Comparison of ENCODE assay signal across 8 cellular contexts in genomic region chr21:34890258-34890723, GRCh38.
DNase-seq lines count a peak whose midpoint lies in the region; ATAC-seq, FAIRE-seq and TF ChIP-seq lines count a peak whose summit lies in the region.

No MANE protein-coding gene starts in this region.

- H3K36me3 ChIP-seq in CD8-positive, alpha-beta memory T cell (ENCODE audit: insufficient read depth, low read length) = no peaks in the 10 kb centered on the region
- H3K36me3 ChIP-seq in ectodermal cell (ENCODE audit: control insufficient read depth, insufficient read depth, low read length) (no peaks in the 10 kb centered on the region), osteoblast (ENCODE audit: insufficient read depth, low read length) (no peaks in the 10 kb centered on the region)

- CTCF ChIA-PET in CD8-positive, alpha-beta memory T cell (lab: Charles Lee) = interaction anchor here (0.6 to 5.6 kb wide), 36 partner anchors 8 to 1179 kb away, joined by 3 to 83 read pairs (median 4); partner anchors contain the start of genes CBR1 and RUNX1

- H3K9me3 ChIP-seq in CD8-positive, alpha-beta memory T cell (ENCODE audit: low read length) = no peaks in the 10 kb centered on the region
- no peaks in the 10 kb centered on the region for H3K9me3 ChIP-seq in ectodermal cell (ENCODE audit: control insufficient read depth, low read length)
- no peaks in the 10 kb centered on the region for H3K9me3 ChIP-seq in osteoblast (ENCODE audit: low read depth, low read length)

- peaks cover 34% of the 10 kb centered on the region for H3K79me2 ChIP-seq in osteoblast (ENCODE audit: insufficient read depth, low read length)

- in situ Hi-C loops in G401 (cut with HindIII; ENCODE audit: low sequenced_read_pairs) = no loop called here

- H3K27ac Mint-ChIP-seq in CD8-positive, alpha-beta memory T cell = peak overlapping the region in 1 of 8 donors; percentile 92

- 1 to 2% methylated on average over 39 of the region's 39 CpGs for WGBS in ectodermal cell, 2 experiments

- no peak for FAIRE-seq in urothelium cell line (lab: Jason Lieb, UNC)

- H3K27me3 ChIP-seq in CD8-positive, alpha-beta memory T cell (ENCODE audit: insufficient read depth, low read length, poor library complexity, severe bottlenecking) = no peaks in the 10 kb centered on the region
- H3K27me3 ChIP-seq in ectodermal cell (ENCODE audit: control insufficient read depth, insufficient read depth, low read length, poor library complexity, severe bottlenecking) (peaks cover 98% of the 10 kb centered on the region), osteoblast (ENCODE audit: insufficient read depth, low read length) (peaks cover 2% of the 10 kb centered on the region)

- H4K20me1 ChIP-seq in osteoblast (ENCODE audit: insufficient read depth, low read length) = no peaks in the 10 kb centered on the region

- H3K4me3 Mint-ChIP-seq in CD8-positive, alpha-beta memory T cell = peak overlapping the region in 6 of 7 donors; percentile 43 to 94 (median 82)

- ATAC-seq in GM21423 (IDR thresholded peaks at IDR 0.05; ENCODE audit: unreplicated experiment) (no peak), GM18511 (IDR thresholded peaks at IDR 0.05; ENCODE audit: unreplicated experiment) (no peak)

- peaks cover 0 to 13% (median 1%) of the 10 kb centered on the region in 3 donors for H3K36me3 Mint-ChIP-seq in CD8-positive, alpha-beta memory T cell

- H3K4me2 ChIP-seq in osteoblast (ENCODE audit: insufficient read depth, low read length) = peak overlapping the region; percentile 88

- DNase-seq in CD8-positive, alpha-beta memory T cell = no peak
- DNase-seq in osteoblast (ENCODE audit: insufficient read length, low spot score, missing footprints) (no peak), G401 (ENCODE audit: low spot score) (no peak), urothelium cell line (ENCODE audit: low spot score) (no peak)

- H3K4me1 Mint-ChIP-seq in CD8-positive, alpha-beta memory T cell = peaks cover 45 to 71% (median 65%) of the 10 kb centered on the region in 3 donors

- H2AFZ ChIP-seq in osteoblast (ENCODE audit: low read length) = no peak overlapping the region

- H3K27ac ChIP-seq in CD8-positive, alpha-beta memory T cell (ENCODE audit: low read depth, low read length) = peak overlapping the region; percentile 87
- no peak overlapping the region for H3K27ac ChIP-seq in ectodermal cell (ENCODE audit: insufficient read depth, low read depth, low read length, poor library complexity, severe bottlenecking)
- H3K27ac ChIP-seq in osteoblast (ENCODE audit: low read depth, low read length) = peak overlapping the region; percentile 98

- peaks cover 0 to 7% of the 10 kb centered on the region in 2 donors for H3K27me3 Mint-ChIP-seq in CD8-positive, alpha-beta memory T cell

- no peaks in the 10 kb centered on the region for H3K9me3 Mint-ChIP-seq in CD8-positive, alpha-beta memory T cell

- H3K4me3 ChIP-seq in CD8-positive, alpha-beta memory T cell (ENCODE audit: low read length) = peak overlapping the region; percentile 18
- H3K4me3 ChIP-seq in ectodermal cell (ENCODE audit: insufficient read depth, low read depth, low read length) = peak overlapping the region; percentile 50
- H3K4me3 ChIP-seq in osteoblast (ENCODE audit: insufficient read depth, low read length) = peak overlapping the region; percentile 89

- POLR2A ChIA-PET in CD8-positive, alpha-beta memory T cell (lab: Charles Lee) = interaction anchor here (0.6 to 3.0 kb wide), 9 partner anchors 93 to 510 kb away, joined by 3 to 21 read pairs (median 5); no protein-coding TSS in a partner anchor

- TF ChIP-seq CTCF in LNCAP (IDR thresholded peaks at IDR 0.05) = peak; percentile 23; the same call in 1 of the 2 replicates
- TF ChIP-seq CTCF in osteoblast (IDR thresholded peaks at IDR 0.05; ENCODE audit: extremely low read depth, low read depth, low read length) = no peak

- H3K4me1 ChIP-seq in CD8-positive, alpha-beta memory T cell (ENCODE audit: insufficient read depth, low read length) = peaks cover 42% of the 10 kb centered on the region
- H3K4me1 ChIP-seq in ectodermal cell (ENCODE audit: control insufficient read depth, insufficient read depth, low read length) (peaks cover 25% of the 10 kb centered on the region), osteoblast (ENCODE audit: insufficient read depth, low read length) (peaks cover 6% of the 10 kb centered on the region)

Comparison
In these comparisons a context has a peak if more than half of its experiments do, and no peak if none do; other contexts are left out.
1. H3K4me3 ChIP-seq: peak in every context shown above with its lines; median percentile 89 in osteoblast; 50 in ectodermal cell; 18 in CD8-positive, alpha-beta memory T cell.